In the genomic region with DNA sequence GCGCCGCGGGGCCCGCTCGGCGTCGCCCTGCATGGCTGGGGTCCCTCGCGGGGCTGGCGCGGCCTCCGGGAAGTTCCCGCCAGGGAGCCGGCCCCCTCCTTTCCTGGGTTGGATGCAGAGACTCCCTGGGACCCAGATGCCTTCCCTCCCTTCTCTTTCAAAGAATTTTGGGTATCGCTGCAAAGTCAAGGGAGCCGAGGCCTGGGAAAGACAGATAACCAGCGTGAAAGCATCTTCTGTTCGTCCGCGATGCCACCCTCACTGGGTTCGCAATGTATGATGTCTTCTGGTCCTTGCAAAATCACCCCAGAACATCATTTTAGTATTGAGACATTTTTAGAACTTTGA, we compare ENCODE assay signal across 8 cellular contexts. TPM values are rescaled to one million over a fixed set of nuclear protein-coding genes. Genes with fewer than 3 reads are reported as not detected.
DNase-seq lines count a peak whose midpoint lies in the region; ATAC-seq and TF ChIP-seq lines count a peak whose summit lies in the region.

No MANE protein-coding gene starts in this region.

- peak overlapping the region; percentile 92 to 99 for H3K27ac ChIP-seq in left lung

- peaks cover 4% of the 10 kb centered on the region for H3K9me3 Mint-ChIP-seq in activated naive CD4-positive, alpha-beta T cell treated with anti-CD3 and anti-CD28 coated beads, Interleukin-2, amount 10 ng/mL, durations not matched to agents 7 days and 5 days
- H3K9me3 Mint-ChIP-seq in activated T-helper 2 cell treated with anti-CD3 and anti-CD28 coated beads, Interferon-gamma antibody, Interleukin-2, Interleukin-4, amounts not matched to agents 10 μg/mL and 5 μg/mL and 100 μg/mL, durations not matched to agents 14 hours and 24 hours and 36 hours, result peaks cover 5% of the 10 kb centered on the region
- peaks cover 4% of the 10 kb centered on the region for H3K9me3 Mint-ChIP-seq in type B pancreatic cell

- peaks cover 53% of the 10 kb centered on the region for H3K27me3 Mint-ChIP-seq in activated naive CD4-positive, alpha-beta T cell treated with anti-CD3 and anti-CD28 coated beads, Interleukin-2, amount 10 ng/mL, durations not matched to agents 7 days and 5 days
- H3K27me3 Mint-ChIP-seq in activated T-helper 2 cell treated with anti-CD3 and anti-CD28 coated beads, Interferon-gamma antibody, Interleukin-2, Interleukin-4, amounts not matched to agents 10 μg/mL and 5 μg/mL and 100 μg/mL, durations not matched to agents 14 hours and 24 hours and 36 hours (ENCODE audit: low read depth), result peaks cover 51% of the 10 kb centered on the region
- H3K27me3 Mint-ChIP-seq in type B pancreatic cell, result peaks cover 77% of the 10 kb centered on the region

- H3K27ac Mint-ChIP-seq in activated naive CD4-positive, alpha-beta T cell treated with anti-CD3 and anti-CD28 coated beads, Interleukin-2, amount 10 ng/mL, durations not matched to agents 7 days and 5 days, result no peak overlapping the region
- no peak overlapping the region for H3K27ac Mint-ChIP-seq in activated T-helper 2 cell treated with anti-CD3 and anti-CD28 coated beads, Interferon-gamma antibody, Interleukin-2, Interleukin-4, amounts not matched to agents 10 μg/mL and 5 μg/mL and 100 μg/mL, durations not matched to agents 14 hours and 24 hours and 36 hours
- no peak overlapping the region for H3K27ac Mint-ChIP-seq in type B pancreatic cell

- no peaks in the 10 kb centered on the region for H3K36me3 Mint-ChIP-seq in activated naive CD4-positive, alpha-beta T cell treated with anti-CD3 and anti-CD28 coated beads, Interleukin-2, amount 10 ng/mL, durations not matched to agents 7 days and 5 days
- no peaks in the 10 kb centered on the region for H3K36me3 Mint-ChIP-seq in activated T-helper 2 cell treated with anti-CD3 and anti-CD28 coated beads, Interferon-gamma antibody, Interleukin-2, Interleukin-4, amounts not matched to agents 10 μg/mL and 5 μg/mL and 100 μg/mL, durations not matched to agents 14 hours and 24 hours and 36 hours (ENCODE audit: low read depth)
- no peaks in the 10 kb centered on the region for H3K36me3 Mint-ChIP-seq in type B pancreatic cell

- TF ChIP-seq CTCF in left lung (IDR thresholded peaks at IDR 0.05) (no peak), type B pancreatic cell (conservative IDR thresholded peaks at IDR 0.05) (no peak)

- DNase-seq in activated naive CD4-positive, alpha-beta T cell treated with anti-CD3 and anti-CD28 coated beads, Interleukin-2, amount 10 ng/mL, durations not matched to agents 7 days and 5 days, result no peak
- no peak for DNase-seq in activated naive CD4-positive, alpha-beta T cell (lab: John Stamatoyannopoulos, UW)
- DNase-seq in activated T-helper 2 cell treated with anti-CD3 and anti-CD28 coated beads, Interferon-gamma antibody, Interleukin-2, Interleukin-4, amounts not matched to agents 10 μg/mL and 5 μg/mL and 100 μg/mL, durations not matched to agents 14 hours and 24 hours and 36 hours (ENCODE audit: low spot score), result no peak
- DNase-seq in left lung (no peak), type B pancreatic cell (ENCODE audit: extremely low spot score, unreplicated experiment) (no peak), NCI-H1694 treated with DMSO at 0.1 percent for 48 hours (lab: John Stamatoyannopoulos, UW) (no peak), NCI-H446 treated with DMSO at 0.1 percent for 48 hours (lab: John Stamatoyannopoulos, UW) (no peak)
- no peak for DNase-seq in activated CD8-positive, alpha-beta memory T cell treated with anti-CD3 and anti-CD28 coated beads, Interleukin-2, amount 50 U/mL, for 48 hours

- H3K4me3 Mint-ChIP-seq in activated naive CD4-positive, alpha-beta T cell treated with anti-CD3 and anti-CD28 coated beads, Interleukin-2, amount 10 ng/mL, durations not matched to agents 7 days and 5 days, result peak overlapping the region; percentile 63
- H3K4me3 Mint-ChIP-seq in activated T-helper 2 cell treated with anti-CD3 and anti-CD28 coated beads, Interferon-gamma antibody, Interleukin-2, Interleukin-4, amounts not matched to agents 10 μg/mL and 5 μg/mL and 100 μg/mL, durations not matched to agents 14 hours and 24 hours and 36 hours (ENCODE audit: low read depth), result peak overlapping the region; percentile 26
- H3K4me3 Mint-ChIP-seq in type B pancreatic cell, result peak overlapping the region; percentile 64

- no peak for ATAC-seq in left lung

- no peaks in the 10 kb centered on the region for H3K9me3 ChIP-seq in left lung

- peaks cover 0 to 55% of the 10 kb centered on the region in 2 donors for H3K4me1 ChIP-seq in left lung

- peaks cover 0 to 7% of the 10 kb centered on the region in 2 donors for H3K36me3 ChIP-seq in left lung

- H3K4me1 Mint-ChIP-seq in activated naive CD4-positive, alpha-beta T cell treated with anti-CD3 and anti-CD28 coated beads, Interleukin-2, amount 10 ng/mL, durations not matched to agents 7 days and 5 days, result peaks cover 21% of the 10 kb centered on the region
- H3K4me1 Mint-ChIP-seq in activated T-helper 2 cell treated with anti-CD3 and anti-CD28 coated beads, Interferon-gamma antibody, Interleukin-2, Interleukin-4, amounts not matched to agents 10 μg/mL and 5 μg/mL and 100 μg/mL, durations not matched to agents 14 hours and 24 hours and 36 hours (ENCODE audit: low read depth), result peaks cover 5% of the 10 kb centered on the region
- H3K4me1 Mint-ChIP-seq in type B pancreatic cell (ENCODE audit: unreplicated experiment), result no peaks in the 10 kb centered on the region

- peak overlapping the region; percentile 52 to 67 for H3K4me3 ChIP-seq in left lung

- intact Hi-C loops in activated T-helper 2 cell treated with anti-CD3 and anti-CD28 coated beads, Interferon-gamma antibody, Interleukin-2, Interleukin-4, amounts not matched to agents 10 μg/mL and 5 μg/mL and 100 μg/mL, durations not matched to agents 14 hours and 24 hours and 36 hours (cut with micrococcal nuclease), result no loop called here
- intact Hi-C loops in left lung (cut with DNase I), result no loop called here

- H3K27me3 ChIP-seq in left lung, result peaks cover 0 to 8% of the 10 kb centered on the region in 2 donors

- CTCF ChIA-PET in activated naive CD4-positive, alpha-beta T cell treated with anti-CD3 and anti-CD28 coated beads, Interleukin-2, amount 10 ng/mL, durations not matched to agents 7 days and 5 days (lab: Charles Lee), result no interaction called here

RNA-seq across cellular contexts. Expression of gene IRAK3, which starts 0.4 kb away (rescaled TPM):
- total RNA-seq in activated T-helper 2 cell treated with anti-CD3 and anti-CD28 coated beads, Interferon-gamma antibody, Interleukin-2, Interleukin-4, amounts not matched to agents 10 μg/mL and 5 μg/mL and 100 μg/mL, durations not matched to agents 14 hours and 24 hours and 36 hours, result 0.91 and 1.2 TPM in 2 replicates
- 10 to 100 TPM; 18.5 to 71.7 TPM for total RNA-seq in left lung
- total RNA-seq in type B pancreatic cell (ENCODE audit: low replicate concordance), result 0.21 and 0.34 TPM in 2 replicates

RNA-seq across cellular contexts. Expression of gene TMBIM4, which starts 19.7 kb away (rescaled TPM):
- 62.4 and 75.0 TPM in 2 replicates for total RNA-seq in activated T-helper 2 cell treated with anti-CD3 and anti-CD28 coated beads, Interferon-gamma antibody, Interleukin-2, Interleukin-4, amounts not matched to agents 10 μg/mL and 5 μg/mL and 100 μg/mL, durations not matched to agents 14 hours and 24 hours and 36 hours
- total RNA-seq in left lung (100 to 1,000 TPM; 150 to 152 TPM), type B pancreatic cell (ENCODE audit: low replicate concordance) (37.4 and 43.1 TPM in 2 replicates)

RNA-seq across cellular contexts. Expression of gene LLPH, which starts 58.9 kb away (rescaled TPM):
- 31.0 and 33.7 TPM in 2 replicates for total RNA-seq in activated T-helper 2 cell treated with anti-CD3 and anti-CD28 coated beads, Interferon-gamma antibody, Interleukin-2, Interleukin-4, amounts not matched to agents 10 μg/mL and 5 μg/mL and 100 μg/mL, durations not matched to agents 14 hours and 24 hours and 36 hours
- total RNA-seq in left lung, result 10 to 100 TPM; 16.8 to 21.1 TPM
- 15.3 and 26.3 TPM in 2 replicates for total RNA-seq in type B pancreatic cell (ENCODE audit: low replicate concordance)
